In the genomic region with DNA sequence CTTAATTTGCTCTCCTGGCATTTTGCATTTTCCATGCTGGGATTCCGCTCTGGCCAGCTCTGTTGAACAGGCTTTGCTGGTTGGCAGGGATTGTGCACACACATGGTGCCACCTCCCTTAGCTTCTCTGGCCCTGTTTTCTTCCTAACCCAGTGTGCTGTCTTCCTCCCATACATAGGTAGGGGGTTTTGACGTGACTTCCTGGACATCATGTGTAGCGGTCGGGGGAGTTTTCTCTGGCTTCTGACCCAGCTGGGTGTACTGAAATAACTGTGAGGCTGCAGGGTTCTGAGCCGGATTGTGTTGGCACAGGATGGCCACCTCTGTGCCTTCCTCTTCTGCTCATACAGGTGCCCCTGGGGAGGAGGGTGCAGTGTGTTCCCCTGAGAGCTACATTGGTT, we compare ENCODE assay signal across 31 cellular contexts. TPM values are rescaled to one million over a fixed set of nuclear protein-coding genes. Genes with fewer than 3 reads are reported as not detected.
DNase-seq lines count a peak whose midpoint lies in the region; ATAC-seq and TF ChIP-seq lines count a peak whose summit lies in the region.
"Had no signal": no experiment of that assay in that cellular context is flagged by ENCODE, and none has a peak within 500 bp of the region (broad histone marks: within the 10 kb centered on the region; RNA-seq: fewer than 3 reads in every experiment).

No MANE protein-coding gene starts in this region.

- DNase-seq in Karpas-422 (peak; percentile 74), cerebellar cortex (ENCODE audit: low spot score) (peak; percentile 94), posterior vena cava (ENCODE audit: low spot score) (peak; percentile 56), OCI-M1 (lab: John Stamatoyannopoulos, UW) (no peak), superior temporal gyrus (ENCODE audit: extremely low spot score) (no peak), NK-92 (lab: John Stamatoyannopoulos, UW; ENCODE audit: unreplicated experiment) (no peak)
- DNase-seq: activated CD4-positive, alpha-beta memory T cell treated with anti-CD3 and anti-CD28 coated beads, Interleukin-2, amount 10 ng/mL, durations not matched to agents 7 days and 5 days; activated CD8-positive, alpha-beta memory T cell treated with anti-CD3 and anti-CD28 coated beads, Interleukin-2, amount 50 U/mL, for 48 hours; activated naive CD4-positive, alpha-beta T cell treated with Interleukin-2 at 50 U/mL for 16 hours; AML-193; body of pancreas; CD8-positive, alpha-beta T cell; GM23248; hippocampal formation; KG1; MG63; mucosa of descending colon; NCI-H1930; NCI-H524 treated with DMSO at 0.1 percent for 48 hours; NK-92 treated with Interleukin-12 subunit alpha and Interleukin-12 subunit beta, amount 100 ng/mL, for 24 hours; occipital lobe; SIG-M5; stimulated activated naive CD4-positive, alpha-beta T cell; upper lobe of right lung had no signal

- H3K4me3 ChIP-seq in Karpas-422 (ENCODE audit: low read length) = peak overlapping the region; percentile 35; the same call in 1 of the 2 replicates
- H3K4me3 ChIP-seq: A549, adrenal gland, body of pancreas, GM23248, lower lobe of right lung, MG63, mucosa of descending colon, suprapubic skin, upper lobe of right lung had no signal

- H2AFZ ChIP-seq in Karpas-422 (ENCODE audit: low read length) = peak overlapping the region; percentile 51; the same call in 1 of the 2 replicates
- H2AFZ ChIP-seq: GM23248 had no signal

- peaks cover 84% of the 10 kb centered on the region for H3K4me1 ChIP-seq in Karpas-422 (ENCODE audit: low read length)
- H3K4me1 ChIP-seq: A549, adrenal gland, body of pancreas, lower lobe of right lung, suprapubic skin, upper lobe of right lung had no signal

- intact Hi-C loops in posterior vena cava (cut with DNase I) = no loop called here

- ATAC-seq in GM21360 (IDR thresholded peaks at IDR 0.05; ENCODE audit: unreplicated experiment) = no peak
- ATAC-seq: A549; body of pancreas; CD8-positive, alpha-beta T cell; lower lobe of right lung; mucosa of descending colon; natural killer cell treated with Interleukin-12 subunit alpha and Interleukin-12 subunit beta and Interleukin-15 and Interleukin-18, amount 100 ng/mL, for 72 hours; upper lobe of right lung had no signal

- H3K4me2 ChIP-seq in Karpas-422 (ENCODE audit: low read depth, low read length, poor library complexity, severe bottlenecking) = peak overlapping the region; percentile 70
- H3K4me2 ChIP-seq: A549 had no signal

- no peak for TF ChIP-seq CTCF in C4-2B (conservative IDR thresholded peaks at IDR 0.05)

- H3K36me3 ChIP-seq in Karpas-422 (ENCODE audit: insufficient read depth, low read length) = no peaks in the 10 kb centered on the region
- H3K36me3 ChIP-seq: adrenal gland, lower lobe of right lung, MG63, suprapubic skin, upper lobe of right lung had no signal

- no peaks in the 10 kb centered on the region for H3K27me3 ChIP-seq in Karpas-422 (ENCODE audit: low read length)
- H3K27me3 ChIP-seq: adrenal gland, body of pancreas, MG63, suprapubic skin, upper lobe of right lung had no signal

- no peaks in the 10 kb centered on the region for H4K20me1 ChIP-seq in Karpas-422 (ENCODE audit: insufficient read depth, low read depth, low read length)

- peak overlapping the region; percentile 57 for H3K9ac ChIP-seq in Karpas-422 (ENCODE audit: low read length)
- H3K9ac ChIP-seq: GM23248 had no signal

- no peaks in the 10 kb centered on the region for H3K9me2 ChIP-seq in Karpas-422 (replicated peaks; ENCODE audit: insufficient read depth, low read length)

- no peaks in the 10 kb centered on the region for H3K79me2 ChIP-seq in Karpas-422 (ENCODE audit: low read length)

- H3K9me3 ChIP-seq in Karpas-422 (ENCODE audit: low read length) = no peaks in the 10 kb centered on the region
- H3K9me3 ChIP-seq: A549, adrenal gland, body of pancreas, lower lobe of right lung, MG63, mucosa of descending colon, suprapubic skin, upper lobe of right lung had no signal

- H3K27ac ChIP-seq in C4-2B (peak overlapping the region; percentile 65), Karpas-422 (ENCODE audit: low read length) (peak overlapping the region; percentile 77)
- H3K27ac ChIP-seq: A549, adrenal gland, body of pancreas, GM23248, lower lobe of right lung, suprapubic skin, upper lobe of right lung had no signal

RNA-seq across cellular contexts. Expression of a gene that starts 25.7 kb away (rescaled TPM):
- 0.07 and 0.11 TPM in 2 replicates for total RNA-seq in Karpas-422 (2014; rRNA removed; shearing (Covaris generic); ENCODE audit: low replicate concordance)
- total RNA-seq in posterior vena cava = 100 to 1,000 TPM in 1 of 2 donors, 10 to 100 TPM in 1; 70.8 to 122 TPM
- total RNA-seq: natural killer cell treated with Interleukin-12 subunit alpha and Interleukin-12 subunit beta and Interleukin-15 and Interleukin-18, amount 100 ng/mL, for 72 hours had no signal

Comparison
In these comparisons a context has a peak if more than half of its experiments do, and no peak if none do; other contexts are left out.
1. DNase-seq: peak in Karpas-422 (single experiment), cerebellar cortex (single experiment) and posterior vena cava (single experiment); none in OCI-M1 (single experiment), superior temporal gyrus (single experiment) and NK-92 (single experiment).
2. RNA of a gene that starts 25.7 kb away (total RNA-seq): 70.8 to 122 TPM in posterior vena cava; 0.07 to 0.11 TPM in Karpas-422; every median in the first group is over 10 times any median in the second.